24 cellular contexts compared by ENCODE assay signal in genomic region chr19:18633321-18633720, GRCh38. TPM values are rescaled to one million over a fixed set of nuclear protein-coding genes. Genes with fewer than 3 reads are reported as not detected.
DNase-seq lines count a peak whose midpoint lies in the region; ATAC-seq, FAIRE-seq and TF ChIP-seq lines count a peak whose summit lies in the region.
"Had no signal": no experiment of that assay in that cellular context is flagged by ENCODE, and none has a peak within 500 bp of the region (broad histone marks: within the 10 kb centered on the region; RNA-seq: fewer than 3 reads in every experiment).

No MANE protein-coding gene starts in this region.

- no peak for ATAC-seq in SK-N-SH treated with all-trans-retinoic acid at 6 μM for 48 hours
- ATAC-seq: HepG2; left cardiac atrium; natural killer cell treated with Interleukin-12 subunit alpha and Interleukin-12 subunit beta and Interleukin-15 and Interleukin-18, amount 100 ng/mL, for 72 hours had no signal

- no peak for FAIRE-seq in small intestine (lab: Jason Lieb, UNC)
- FAIRE-seq: HepG2 had no signal

- DNase-seq in NCI-H2227 (lab: John Stamatoyannopoulos, UW; ENCODE audit: unreplicated experiment) (peak; percentile 35), NCI-H2227 treated with DMSO at 0.1 percent for 48 hours (lab: John Stamatoyannopoulos, UW) (no peak), NCI-H2196 treated with DMSO at 0.1 percent for 48 hours (lab: John Stamatoyannopoulos, UW; ENCODE audit: unreplicated experiment) (peak; percentile 73), small intestine (peak; percentile 27), H7 (no peak), NCI-H1694 treated with DMSO at 0.1 percent for 48 hours (lab: John Stamatoyannopoulos, UW) (no peak), cortex of kidney (lab: John Stamatoyannopoulos, UW) (no peak)
- DNase-seq: activated CD4-positive, alpha-beta T cell treated with anti-CD3 and anti-CD28 coated beads, Interleukin-2, amount 50 U/mL, for 48 hours; activated T-cell treated with anti-CD3 and anti-CD28 coated beads for 4 hours; amniotic stem cell; erythroblast; foreskin melanocyte; HCEC 1CT; left cardiac atrium; NCI-H187 treated with DMSO at 0.1 percent for 48 hours; SIG-M5; spleen; stimulated activated CD4-positive, alpha-beta T cell treated with anti-CD3 and anti-CD28 coated beads, Interleukin-4, amount 100 ng/mL, for 4 hours had no signal

- H3K4me3 ChIP-seq in small intestine (ENCODE audit: low read depth in 1 of 2, low read length in 2 of 2), result no peak overlapping the region
- H3K4me3 ChIP-seq in H7 (ENCODE audit: insufficient read depth, low read depth, low read length), result no peak overlapping the region
- H3K4me3 ChIP-seq: spleen, vagina had no signal

- H3K27me3 ChIP-seq in small intestine (ENCODE audit: control insufficient read depth in 2 of 2, insufficient read depth in 2 of 2, low read length in 2 of 2) (no peaks in the 10 kb centered on the region), H7 (ENCODE audit: control insufficient read depth, insufficient read depth, low read length) (peaks cover 2% of the 10 kb centered on the region; the same call in 1 of the 2 replicates)
- H3K27me3 ChIP-seq: vagina had no signal

- 20 to 67% (median 33%) methylated on average over 8 of the region's 8 CpGs for WGBS in small intestine, 3 donors

- no peaks in the 10 kb centered on the region for H3K9me3 ChIP-seq in small intestine (ENCODE audit: control insufficient read depth, low read depth)
- H3K9me3 ChIP-seq: spleen, vagina had no signal

- peaks cover 3 to 5% of the 10 kb centered on the region in 2 donors for H3K4me1 ChIP-seq in small intestine (ENCODE audit: control insufficient read depth in 2 of 2, insufficient read depth in 1 of 2, low read depth in 1 of 2, low read length in 1 of 2)

- H3K27ac ChIP-seq in small intestine (ENCODE audit: low read depth in 1 of 2, low read length in 1 of 2), result no peak overlapping the region
- H3K27ac ChIP-seq: C4-2B, spleen, vagina had no signal

- H3K36me3 ChIP-seq in small intestine (ENCODE audit: control insufficient read depth in 2 of 2, insufficient read depth in 2 of 2, low read length in 2 of 2) (no peaks in the 10 kb centered on the region), H7 (replicated peaks; ENCODE audit: control insufficient read depth, insufficient read depth, low read length) (no peaks in the 10 kb centered on the region)
- H3K36me3 ChIP-seq: spleen, vagina had no signal

TF ChIP-seq in SK-N-SH treated with all-trans-retinoic acid at 6 μM for 48 hours, 23 proteins besides CTCF, POLR2A, EP300 and RAD21:
- TF ChIP-seq ZC3H10 (CRISPR knock-in tag; IDR thresholded peaks at IDR 0.05), result no peak
- TF ChIP-seq ZNF8 (CRISPR knock-in tag; IDR thresholded peaks at IDR 0.05), result no peak
- peak; percentile 37; the same call in 1 of the 2 replicates for TF ChIP-seq TCF4 (CRISPR knock-in tag; IDR thresholded peaks at IDR 0.05; ENCODE audit: borderline replicate concordance)

RNA-seq across cellular contexts. Expression of gene KLHL26, which starts 3.5 kb away (rescaled TPM):
- 1 to 10 TPM; 1.6 to 4.7 (median 2.2) TPM for polyA plus RNA-seq in small intestine
- total RNA-seq in H7 (2014; rRNA removed; shearing (Covaris generic)), result 7.1 and 11.7 TPM in 2 replicates

RNA-seq across cellular contexts. Expression of gene TMEM59L, which starts 20.7 kb away (rescaled TPM):
- 1 to 10 TPM in 2 of 3 donors, not detected in 1; 1.6 to 8.5 TPM for polyA plus RNA-seq in small intestine
- total RNA-seq in H7 (2014; rRNA removed; shearing (Covaris generic)), result 1.8 and 3.5 TPM in 2 replicates
- total RNA-seq: natural killer cell treated with Interleukin-12 subunit alpha and Interleukin-12 subunit beta and Interleukin-15 and Interleukin-18, amount 100 ng/mL, for 72 hours; T-helper 2 cell treated with Interferon-gamma antibody and Interleukin-4, amounts not matched to agents 100 ng/mL and 5 ng/mL, for 36 hours had no signal

RNA-seq across cellular contexts. Expression of gene CRLF1, which starts 26.7 kb away (rescaled TPM):
- 10 to 100 TPM in 1 of 3 donors, 1 to 10 TPM in 1, not detected in 1; 6.5 to 22.3 TPM for polyA plus RNA-seq in small intestine
- 47.4 and 52.8 TPM in 2 replicates for total RNA-seq in H7 (2014; rRNA removed; shearing (Covaris generic))
- total RNA-seq: natural killer cell treated with Interleukin-12 subunit alpha and Interleukin-12 subunit beta and Interleukin-15 and Interleukin-18, amount 100 ng/mL, for 72 hours; T-helper 2 cell treated with Interferon-gamma antibody and Interleukin-4, amounts not matched to agents 100 ng/mL and 5 ng/mL, for 36 hours had no signal

RNA-seq across cellular contexts. Expression of gene REX1BD, which starts 44.7 kb away (rescaled TPM):
- 100 to 1,000 TPM in 1 of 3 donors, 10 to 100 TPM in 2; 59.9 to 102 (median 71.8) TPM for polyA plus RNA-seq in small intestine
- 117 TPM in 2 replicates for total RNA-seq in H7 (2014; rRNA removed; shearing (Covaris generic))

RNA-seq across cellular contexts. Expression of gene CRTC1, which starts 50.2 kb away (rescaled TPM):
- polyA plus RNA-seq in small intestine, result 1 to 10 TPM; 5.8 to 7.3 (median 6.2) TPM
- total RNA-seq in H7 (2014; rRNA removed; shearing (Covaris generic)), result 3.7 and 6.1 TPM in 2 replicates

Comparison
In these comparisons a context has a peak if more than half of its experiments do, and no peak if none do; other contexts are left out.
1. DNase-seq: peak in NCI-H2227 (single experiment), NCI-H2196 treated with DMSO at 0.1 percent for 48 hours (single experiment) and small intestine (single experiment); none in NCI-H2227 treated with DMSO at 0.1 percent for 48 hours (single experiment), H7 (single experiment), NCI-H1694 treated with DMSO at 0.1 percent for 48 hours (single experiment) and cortex of kidney (single experiment).